ENCODE assay signal across 18 cellular contexts in the genomic region with DNA sequence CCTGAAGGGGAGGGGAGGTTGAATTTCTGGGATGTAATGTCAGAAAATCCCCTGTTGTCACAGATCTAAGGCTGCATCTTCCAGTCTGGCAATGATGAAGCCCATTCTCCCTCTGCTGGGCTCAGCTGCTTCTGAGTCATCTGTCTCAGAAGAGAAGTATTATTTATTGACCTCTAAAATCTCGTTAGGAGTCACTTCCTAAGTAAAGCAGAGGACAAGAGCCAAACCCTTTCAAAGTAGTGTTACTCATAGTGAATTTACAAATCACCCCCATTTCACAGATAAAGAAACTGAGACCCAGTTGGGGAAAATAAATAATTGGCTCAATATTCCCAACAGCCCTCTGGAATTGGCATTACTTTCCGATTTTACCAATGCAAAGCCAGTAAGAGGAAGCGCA.
DNase-seq lines count a peak whose midpoint lies in the region; ATAC-seq and TF ChIP-seq lines count a peak whose summit lies in the region.
"Had no signal": no experiment of that assay in that cellular context is flagged by ENCODE, and none has a peak within 500 bp of the region (broad histone marks: within the 10 kb centered on the region; RNA-seq: fewer than 3 reads in every experiment).

No MANE protein-coding gene starts in this region.

- no peaks in the 10 kb centered on the region for H3K79me2 ChIP-seq in GM23248 (ENCODE audit: insufficient read depth)

- H3K4me3 Mint-ChIP-seq in WTC11: no peak overlapping the region
- H3K4me3 Mint-ChIP-seq: IgD-negative memory B cell had no signal

- H3K4me3 ChIP-seq in GM23248: no peak overlapping the region
- H3K4me3 ChIP-seq: esophagus muscularis mucosa, tibial artery had no signal

- no peaks in the 10 kb centered on the region for H4K20me1 ChIP-seq in GM23248 (ENCODE audit: insufficient read depth)

- POLR2A ChIA-PET in WTC11 (lab: Charles Lee): interaction anchor here (0.5 kb wide), 1 partner anchor 503 kb away, joined by 3 read pairs; no protein-coding TSS in a partner anchor

- peak; percentile 4 for DNase-seq in ACHN
- peak; percentile 52 for DNase-seq in GM23248
- no peak for DNase-seq in WTC11 (ENCODE audit: low spot score)
- DNase-seq in iris pigment epithelial cell (ENCODE audit: low read depth): peak; percentile 10
- no peak for DNase-seq in NCI-H1105 treated with DMSO at 0.1 percent for 48 hours (lab: John Stamatoyannopoulos, UW)
- no peak for DNase-seq in HK-2 (ENCODE audit: unreplicated experiment)
- DNase-seq in LoVo (ENCODE audit: low spot score): no peak
- DNase-seq: activated gamma-delta T cell treated with Interleukin-2 at 50 U/mL for 16 hours; cortex of kidney; NCI-H146; NCI-H510A; stimulated activated CD4-positive, alpha-beta T cell treated with anti-CD3 and anti-CD28 coated beads, Interleukin-2, amount 100 ng/mL, for 24 hours; T-helper 1 cell had no signal

- in situ Hi-C loops in ACHN (cut with HindIII; ENCODE audit: low pct_ligation_motif_present, low pct_unique_long_range_greater_than_20kb, low sequenced_read_pairs) (no loop called here), GM23248 (cut with MboI) (no loop called here)

- H3K27me3 Mint-ChIP-seq in WTC11 (ENCODE audit: low read depth): peaks cover 88% of the 10 kb centered on the region

- no peak overlapping the region for H2AFZ ChIP-seq in GM23248

- no peak for TF ChIP-seq CTCF in WTC11 (IDR thresholded peaks at IDR 0.05)

- no peak for ATAC-seq in WTC11
- no peak for ATAC-seq in GM18868 (IDR thresholded peaks at IDR 0.05; ENCODE audit: unreplicated experiment)

- no peaks in the 10 kb centered on the region for H3K36me3 ChIP-seq in GM23248 (ENCODE audit: low read depth)
- H3K36me3 ChIP-seq: esophagus muscularis mucosa, tibial artery had no signal

- H3F3A ChIP-seq in GM23248 (ENCODE audit: insufficient read depth): no peaks in the 10 kb centered on the region

- no peaks in the 10 kb centered on the region; the same call in 1 of the 2 replicates for H3K27me3 ChIP-seq in GM23248 (replicated peaks; ENCODE audit: insufficient read depth)

- no peaks in the 10 kb centered on the region for H3K9me3 Mint-ChIP-seq in WTC11

- no peaks in the 10 kb centered on the region for H3K9me2 ChIP-seq in GM23248 (ENCODE audit: insufficient read depth)

- no peak overlapping the region for H3K9ac ChIP-seq in GM23248

- H3K4me2 ChIP-seq in GM23248 (ENCODE audit: unreplicated experiment): no peak overlapping the region

- H3K4me1 ChIP-seq in GM23248 (ENCODE audit: insufficient read depth): no peaks in the 10 kb centered on the region
- H3K4me1 ChIP-seq: esophagus muscularis mucosa, tibial artery had no signal

- H3K27ac ChIP-seq in GM23248: no peak overlapping the region
- H3K27ac ChIP-seq: esophagus muscularis mucosa, RWPE1, tibial artery had no signal

- H3K4me1 Mint-ChIP-seq in WTC11: peaks cover 27% of the 10 kb centered on the region

- no peak overlapping the region for H3K27ac Mint-ChIP-seq in WTC11
- H3K27ac Mint-ChIP-seq: IgD-negative memory B cell had no signal

- no peaks in the 10 kb centered on the region for H3K9me3 ChIP-seq in GM23248 (ENCODE audit: low read depth)
- H3K9me3 ChIP-seq: esophagus muscularis mucosa, tibial artery had no signal

- H3K36me3 Mint-ChIP-seq in WTC11: no peaks in the 10 kb centered on the region
- H3K36me3 Mint-ChIP-seq: IgD-negative memory B cell had no signal

- CTCF ChIA-PET in WTC11 (lab: Charles Lee): interaction anchor here (1.1 to 1.4 kb wide), 2 partner anchors 21 to 214 kb away, joined by 3 to 6 read pairs; no protein-coding TSS in a partner anchor

- 15 to 16% methylated on average over 3 of the region's 3 CpGs for WGBS in GM23248 (ENCODE audit: low coverage in 1 of 2, low lambda C conversion rate in 2 of 2, missing lambda C conversion rate in 2 of 2), 2 experiments

TF ChIP-seq in WTC11, 78 proteins besides CTCF, POLR2A, EP300 and RAD21:
- TF ChIP-seq GTF2I (CRISPR knock-in tag; conservative IDR thresholded peaks at IDR 0.05): 0 out of 2 replicates have a peak, but pooled peaks have one; percentile 54
- no peak for TF ChIP-seq GRHL2 (CRISPR knock-in tag; IDR thresholded peaks at IDR 0.05; ENCODE audit: insufficient replicate concordance, severe bottlenecking)

Comparison
In these comparisons a context has a peak if more than half of its experiments do, and no peak if none do; other contexts are left out.
1. DNase-seq: peak in ACHN (single experiment), GM23248 (single experiment) and iris pigment epithelial cell (single experiment); none in WTC11 (single experiment), NCI-H1105 treated with DMSO at 0.1 percent for 48 hours (single experiment), HK-2 (single experiment) and LoVo (single experiment).